8 cellular contexts compared by ENCODE assay signal in the genomic region with DNA sequence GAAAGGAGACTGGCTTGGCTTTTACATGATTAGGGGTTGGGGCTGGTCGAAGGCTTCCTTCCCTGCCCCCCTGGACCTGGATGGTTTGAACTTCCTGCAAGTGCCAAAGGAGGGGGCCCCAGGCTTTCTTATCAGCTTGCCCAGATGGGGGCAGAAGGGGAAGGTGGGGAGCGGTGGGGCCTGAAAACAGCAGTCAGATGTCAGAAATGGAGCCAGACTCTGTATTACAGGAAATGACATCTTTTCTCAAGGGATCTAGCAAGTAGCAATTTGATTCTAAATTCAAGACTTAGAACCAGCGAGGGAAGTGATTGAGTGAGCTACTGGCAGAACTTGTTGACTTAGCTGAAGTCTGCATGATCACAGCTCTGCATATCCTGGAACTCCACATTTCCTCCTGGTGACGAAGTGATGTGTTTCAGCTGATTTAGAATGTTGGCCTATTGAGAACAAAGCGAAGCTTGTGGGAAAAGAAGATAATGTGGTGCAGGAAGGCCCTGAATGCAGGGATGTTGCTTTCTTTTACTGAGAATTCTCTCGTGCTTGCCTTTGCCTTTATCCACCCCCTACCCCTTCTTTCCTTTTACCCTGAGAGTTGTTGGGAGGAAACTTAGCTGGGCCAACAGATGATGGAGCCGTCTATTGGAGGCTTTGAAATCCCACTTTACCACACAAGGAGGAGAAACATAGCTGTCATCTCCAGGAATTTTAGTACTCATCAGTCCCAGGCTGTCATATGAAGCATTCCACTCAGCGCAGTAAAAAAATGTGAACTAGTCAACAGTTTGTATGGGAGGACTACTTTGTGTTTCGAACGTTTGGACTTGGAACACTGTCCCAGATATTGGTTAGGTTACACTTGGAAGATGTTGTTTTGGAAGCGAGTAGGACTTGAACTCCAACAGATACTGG. TPM values are rescaled to one million over a fixed set of nuclear protein-coding genes. Genes with fewer than 3 reads are reported as not detected.
DNase-seq lines count a peak whose midpoint lies in the region; ATAC-seq lines count a peak whose summit lies in the region.

No MANE protein-coding gene starts in this region.

- no peak overlapping the region for H3K14ac ChIP-seq in neuronal stem cell (ENCODE audit: low read length)

- peak; percentile 49 to 52 for ATAC-seq in CD4-positive, CD25-positive, alpha-beta regulatory T cell (ENCODE audit: low read depth in 2 of 2)
- ATAC-seq in GM19351 (IDR thresholded peaks at IDR 0.05; ENCODE audit: unreplicated experiment) (peak; percentile 79), HG03432 (IDR thresholded peaks at IDR 0.05; ENCODE audit: unreplicated experiment) (peak; percentile 89), left lobe of liver (peak; percentile 73)

- H3K4ac ChIP-seq in neuronal stem cell (ENCODE audit: low read length), result no peak overlapping the region

- no peak overlapping the region for H3K9ac ChIP-seq in neuronal stem cell (ENCODE audit: low read depth, low read length, poor library complexity)

- H2AFZ ChIP-seq in neuronal stem cell (ENCODE audit: low read length), result no peak overlapping the region

- no peak overlapping the region for H3K4me3 ChIP-seq in CD4-positive, CD25-positive, alpha-beta regulatory T cell (ENCODE audit: low read depth, low read length)
- H3K4me3 ChIP-seq in thymus (ENCODE audit: low read length), result no peak overlapping the region
- no peak overlapping the region for H3K4me3 ChIP-seq in neuronal stem cell (ENCODE audit: low read length in 2 of 2)

- 43% methylated on average over 11 of the region's 11 CpGs for WGBS in thymus
- WGBS in neuronal stem cell (ENCODE audit: extremely low coverage in 2 of 2, insufficient read length in 2 of 2, insufficient replicate concordance in 1 of 2), 2 donors, result no CpG with 5 or more reads among the region's 11 CpGs

- H3K9me3 ChIP-seq in CD4-positive, CD25-positive, alpha-beta regulatory T cell (ENCODE audit: control insufficient read depth in 2 of 2, low read length in 2 of 2), result no peaks in the 10 kb centered on the region
- H3K9me3 ChIP-seq in thymus (ENCODE audit: control insufficient read depth) (no peaks in the 10 kb centered on the region), neuronal stem cell (replicated peaks in 1 of 2; ENCODE audit: control insufficient read depth in 2 of 2, insufficient read depth in 1 of 2, low read depth in 1 of 2, low read length in 2 of 2) (peaks cover 0 to 6% of the 10 kb centered on the region in 2 donors)

- H3K27me3 Mint-ChIP-seq in CD4-positive, CD25-positive, alpha-beta regulatory T cell, result no peaks in the 10 kb centered on the region

- peaks cover 31 to 82% (median 51%) of the 10 kb centered on the region in 4 donors for H3K4me1 Mint-ChIP-seq in CD4-positive, CD25-positive, alpha-beta regulatory T cell

- no peak overlapping the region for H4K91ac ChIP-seq in neuronal stem cell (ENCODE audit: low read depth, low read length, poor library complexity)

- no peak overlapping the region for H3K23ac ChIP-seq in neuronal stem cell (ENCODE audit: low read depth, low read length, poor library complexity)

- no peak overlapping the region for H3K18ac ChIP-seq in neuronal stem cell (ENCODE audit: low read length)

- DNase-seq in CD4-positive, CD25-positive, alpha-beta regulatory T cell, result peak in 2 of 3 donors; percentile 13 to 46
- peak; percentile 66 for DNase-seq in amniotic epithelial cell (ENCODE audit: low read depth)
- DNase-seq in left lobe of liver (ENCODE audit: low spot score), result no peak
- DNase-seq in neuronal stem cell (ENCODE audit: low spot score), result no peak
- DNase-seq in NCI-H2029 treated with DMSO at 0.1 percent for 48 hours (lab: John Stamatoyannopoulos, UW), result no peak

- no peaks in the 10 kb centered on the region for H3K36me3 Mint-ChIP-seq in CD4-positive, CD25-positive, alpha-beta regulatory T cell

- no peak overlapping the region for H2AK5ac ChIP-seq in neuronal stem cell (ENCODE audit: low read depth, low read length)

- no peaks in the 10 kb centered on the region for H3K79me1 ChIP-seq in neuronal stem cell (ENCODE audit: low read depth, low read length)

- no peak overlapping the region for H2BK120ac ChIP-seq in neuronal stem cell (ENCODE audit: low read depth, low read length)

- H3K27ac Mint-ChIP-seq in CD4-positive, CD25-positive, alpha-beta regulatory T cell, result peak overlapping the region; percentile 52 to 91 (median 78)

- H3K27ac ChIP-seq in CD4-positive, CD25-positive, alpha-beta regulatory T cell (ENCODE audit: insufficient read depth, low read length, poor library complexity, severe bottlenecking), result no peak overlapping the region
- H3K27ac ChIP-seq in thymus (ENCODE audit: low read depth), result peak overlapping the region; percentile 36
- no peak overlapping the region for H3K27ac ChIP-seq in neuronal stem cell (replicated peaks; ENCODE audit: low read length)

- no peak overlapping the region for H3K4me2 ChIP-seq in neuronal stem cell (ENCODE audit: insufficient read depth, low read length, poor library complexity, severe bottlenecking)

- no peaks in the 10 kb centered on the region for H3K27me3 ChIP-seq in CD4-positive, CD25-positive, alpha-beta regulatory T cell (ENCODE audit: control insufficient read depth, insufficient read depth, low read length)
- no peaks in the 10 kb centered on the region for H3K27me3 ChIP-seq in thymus (ENCODE audit: control insufficient read depth, insufficient read depth)
- H3K27me3 ChIP-seq in neuronal stem cell (ENCODE audit: control insufficient read depth in 3 of 3, insufficient read depth in 3 of 3, low read depth in 1 of 3, low read length in 3 of 3), result no peaks in the 10 kb centered on the region

- no peak overlapping the region for H2BK12ac ChIP-seq in neuronal stem cell (ENCODE audit: low read length)

- no peak overlapping the region for H2BK5ac ChIP-seq in neuronal stem cell (ENCODE audit: low read length)

- no peak overlapping the region for H4K8ac ChIP-seq in neuronal stem cell (ENCODE audit: low read depth, low read length)

- H3K4me3 Mint-ChIP-seq in CD4-positive, CD25-positive, alpha-beta regulatory T cell, result peak overlapping the region in 3 of 4 donors; percentile 15 to 72 (median 54)

- H2BK15ac ChIP-seq in neuronal stem cell (ENCODE audit: low read length), result no peak overlapping the region

- peaks cover 0 to 2% (median 0%) of the 10 kb centered on the region in 7 donors for H3K9me3 Mint-ChIP-seq in CD4-positive, CD25-positive, alpha-beta regulatory T cell

- H3K36me3 ChIP-seq in CD4-positive, CD25-positive, alpha-beta regulatory T cell (ENCODE audit: control insufficient read depth, insufficient read depth, low read length), result no peaks in the 10 kb centered on the region
- no peaks in the 10 kb centered on the region for H3K36me3 ChIP-seq in thymus (ENCODE audit: control insufficient read depth, insufficient read depth)
- H3K36me3 ChIP-seq in neuronal stem cell (replicated peaks in 1 of 2; ENCODE audit: control insufficient read depth in 2 of 2, insufficient read depth in 2 of 2, low read length in 2 of 2), result no peaks in the 10 kb centered on the region

- peaks cover 10% of the 10 kb centered on the region for H3K4me1 ChIP-seq in CD4-positive, CD25-positive, alpha-beta regulatory T cell (ENCODE audit: control insufficient read depth, insufficient read depth, low read length, poor library complexity, severe bottlenecking)
- H3K4me1 ChIP-seq in thymus (ENCODE audit: control insufficient read depth, insufficient read depth, low read length) (peaks cover 10% of the 10 kb centered on the region), neuronal stem cell (ENCODE audit: control insufficient read depth in 2 of 2, insufficient read depth in 1 of 2, low read depth in 1 of 2, low read length in 2 of 2) (peaks cover 3 to 7% of the 10 kb centered on the region in 2 donors)

RNA-seq across cellular contexts. Expression of gene CCNY, which starts 43.2 kb away (rescaled TPM):
- 58.3 TPM for total RNA-seq in CD4-positive, CD25-positive, alpha-beta regulatory T cell
- 10 to 100 TPM in 2 of 4 donors, 1 to 10 TPM in 2; 6.4 to 21.1 (median 9.8) TPM for polyA plus RNA-seq in CD4-positive, CD25-positive, alpha-beta regulatory T cell
- total RNA-seq in left lobe of liver, result 48.4 TPM
- polyA plus RNA-seq in thymus, result 34.9 TPM
- 44.5 TPM for polyA plus RNA-seq in neuronal stem cell (2013, experiment 1 of 2)
- polyA plus RNA-seq in neuronal stem cell (2013, experiment 2 of 2), result 46.5 TPM

Comparison
In these comparisons a context has a peak if more than half of its experiments do, and no peak if none do; other contexts are left out.
1. DNase-seq: peak in CD4-positive, CD25-positive, alpha-beta regulatory T cell (2 of 3) and amniotic epithelial cell (single experiment); none in left lobe of liver (single experiment), neuronal stem cell (single experiment) and NCI-H2029 treated with DMSO at 0.1 percent for 48 hours (single experiment).
2. Peak in every context shown above with its lines, with median percentiles within 50 percentile points of each other: ATAC-seq.